Comparison of ENCODE assay signal across 8 cellular contexts in the genomic region with DNA sequence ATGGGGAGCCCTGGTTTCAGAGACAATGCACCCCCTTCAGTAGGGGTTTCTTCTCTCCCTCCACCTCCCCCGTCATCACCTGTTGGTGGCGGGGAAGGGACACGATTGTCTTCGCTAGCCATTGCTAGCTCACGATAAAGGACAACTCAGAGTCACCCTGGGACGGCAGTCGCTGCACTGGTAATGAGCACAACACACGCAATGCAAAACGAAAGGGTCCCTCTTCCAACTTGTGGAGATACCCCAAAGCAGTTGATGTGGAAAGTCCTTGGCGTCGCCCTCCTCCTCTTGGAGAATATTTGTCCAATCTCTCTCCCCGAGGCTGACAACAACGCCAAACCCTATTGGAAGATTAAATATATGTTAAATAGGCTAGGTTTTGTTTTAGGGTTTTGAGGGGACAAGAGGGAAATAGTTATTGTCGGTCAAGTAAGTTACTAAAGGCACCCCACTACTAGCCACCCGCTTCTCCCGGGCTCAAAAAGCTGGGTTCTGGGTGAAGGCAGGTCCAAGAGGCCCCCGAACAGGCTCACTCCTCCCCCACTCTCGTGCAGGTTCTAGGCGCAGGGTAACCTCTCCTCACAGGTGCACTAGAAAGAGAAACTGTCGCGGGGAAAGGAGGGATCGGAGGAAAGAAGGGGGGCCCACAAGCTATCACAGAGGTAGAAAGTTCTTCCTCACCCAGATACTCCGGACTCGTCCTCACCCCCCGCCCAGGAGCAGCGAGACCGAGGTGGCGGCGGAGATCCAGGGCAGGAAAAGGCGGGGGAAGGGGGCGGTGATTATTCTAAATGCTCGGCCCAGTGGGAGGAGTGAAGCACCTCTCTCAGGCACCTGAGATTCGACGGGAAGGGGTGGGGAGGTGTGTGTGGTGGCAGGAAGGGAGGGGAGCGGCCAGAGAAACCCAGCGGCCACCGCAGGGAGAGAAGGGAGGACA. TPM values are rescaled to one million over a fixed set of nuclear protein-coding genes. Genes with fewer than 3 reads are reported as not detected.
DNase-seq lines count a peak whose midpoint lies in the region; ATAC-seq and TF ChIP-seq lines count a peak whose summit lies in the region.

A gene with protein sequence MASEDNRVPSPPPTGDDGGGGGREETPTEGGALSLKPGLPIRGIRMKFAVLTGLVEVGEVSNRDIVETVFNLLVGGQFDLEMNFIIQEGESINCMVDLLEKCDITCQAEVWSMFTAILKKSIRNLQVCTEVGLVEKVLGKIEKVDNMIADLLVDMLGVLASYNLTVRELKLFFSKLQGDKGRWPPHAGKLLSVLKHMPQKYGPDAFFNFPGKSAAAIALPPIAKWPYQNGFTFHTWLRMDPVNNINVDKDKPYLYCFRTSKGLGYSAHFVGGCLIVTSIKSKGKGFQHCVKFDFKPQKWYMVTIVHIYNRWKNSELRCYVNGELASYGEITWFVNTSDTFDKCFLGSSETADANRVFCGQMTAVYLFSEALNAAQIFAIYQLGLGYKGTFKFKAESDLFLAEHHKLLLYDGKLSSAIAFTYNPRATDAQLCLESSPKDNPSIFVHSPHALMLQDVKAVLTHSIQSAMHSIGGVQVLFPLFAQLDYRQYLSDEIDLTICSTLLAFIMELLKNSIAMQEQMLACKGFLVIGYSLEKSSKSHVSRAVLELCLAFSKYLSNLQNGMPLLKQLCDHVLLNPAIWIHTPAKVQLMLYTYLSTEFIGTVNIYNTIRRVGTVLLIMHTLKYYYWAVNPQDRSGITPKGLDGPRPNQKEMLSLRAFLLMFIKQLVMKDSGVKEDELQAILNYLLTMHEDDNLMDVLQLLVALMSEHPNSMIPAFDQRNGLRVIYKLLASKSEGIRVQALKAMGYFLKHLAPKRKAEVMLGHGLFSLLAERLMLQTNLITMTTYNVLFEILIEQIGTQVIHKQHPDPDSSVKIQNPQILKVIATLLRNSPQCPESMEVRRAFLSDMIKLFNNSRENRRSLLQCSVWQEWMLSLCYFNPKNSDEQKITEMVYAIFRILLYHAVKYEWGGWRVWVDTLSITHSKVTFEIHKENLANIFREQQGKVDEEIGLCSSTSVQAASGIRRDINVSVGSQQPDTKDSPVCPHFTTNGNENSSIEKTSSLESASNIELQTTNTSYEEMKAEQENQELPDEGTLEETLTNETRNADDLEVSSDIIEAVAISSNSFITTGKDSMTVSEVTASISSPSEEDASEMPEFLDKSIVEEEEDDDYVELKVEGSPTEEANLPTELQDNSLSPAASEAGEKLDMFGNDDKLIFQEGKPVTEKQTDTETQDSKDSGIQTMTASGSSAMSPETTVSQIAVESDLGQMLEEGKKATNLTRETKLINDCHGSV (N-terminal part only) (minus strand): TSS at position 764 of the 937 bp plus-strand sequence. CDS start 642 bp downstream, at position 122.

- H3K36me3 ChIP-seq in Caco-2 (ENCODE audit: control insufficient read depth, insufficient read depth, low read length) (no peaks in the 10 kb centered on the region), HUES64 (ENCODE audit: insufficient read depth, low read length) (peaks cover 6% of the 10 kb centered on the region; the same call in 1 of the 2 replicates), OCI-LY1 (ENCODE audit: insufficient read depth, low read length) (peaks cover 15% of the 10 kb centered on the region), mucosa of descending colon (ENCODE audit: low read depth) (no peaks in the 10 kb centered on the region)

- under 1% methylated on average over 30 of the region's 37 CpGs for WGBS in HUES64

- H3K27me3 ChIP-seq in Caco-2 (replicated peaks; ENCODE audit: control insufficient read depth, insufficient read depth, low read length) (no peaks in the 10 kb centered on the region), HUES64 (ENCODE audit: insufficient read depth, low read length) (no peaks in the 10 kb centered on the region), OCI-LY1 (ENCODE audit: insufficient read depth, low read length) (no peaks in the 10 kb centered on the region)

- H3K27ac ChIP-seq in HUES64 (ENCODE audit: low read depth, low read length), result peak within 1 kb of the TSS; percentile 98
- peak within 1 kb of the TSS; percentile 75 for H3K27ac ChIP-seq in OCI-LY1 (ENCODE audit: low read depth, low read length, poor library complexity, severe bottlenecking)
- peak within 1 kb of the TSS; percentile 97 for H3K27ac ChIP-seq in epithelial cell of prostate

- peaks cover 24% of the 10 kb centered on the region for H3K36me3 Mint-ChIP-seq in Caco-2 (ENCODE audit: insufficient read depth, unreplicated experiment)

- peak within 1 kb of the TSS; percentile 96 for H3K4me2 ChIP-seq in OCI-LY1 (ENCODE audit: low read length)

- TF ChIP-seq CTCF in Caco-2 (IDR thresholded peaks at IDR 0.05; ENCODE audit: insufficient read depth in 1 of 2, low read depth in 1 of 2, low read length in 1 of 2, severe bottlenecking in 1 of 2, unreplicated experiment in 1 of 2), result no peak
- 0 out of 2 replicates have a peak, but pooled peaks have one; percentile 18 for TF ChIP-seq CTCF in OCI-LY1 (IDR thresholded peaks at IDR 0.05; ENCODE audit: low read length)
- TF ChIP-seq CTCF in mucosa of descending colon (IDR thresholded peaks at IDR 0.05), result no peak

- no peaks in the 10 kb centered on the region for H3K4me1 Mint-ChIP-seq in Caco-2 (ENCODE audit: low read depth, unreplicated experiment)

- H3K79me2 ChIP-seq in OCI-LY1 (ENCODE audit: insufficient read depth, low read length), result peaks cover 37% of the 10 kb centered on the region

- intact Hi-C loops in Caco-2 (cut with micrococcal nuclease; ENCODE audit: unreplicated experiment) (loop anchor here (1.0 to 10.0 kb wide), 4 partner anchors 21 to 210 kb away; a partner anchor contains a TSS), mucosa of descending colon (cut with DNase I, micrococcal nuclease) (no loop called here)

- H3K9me2 ChIP-seq in OCI-LY1 (ENCODE audit: low read depth, low read length), result no peaks in the 10 kb centered on the region

- TSS peak; percentile 78 for BruUV-seq in Caco-2 (replicated peaks; lab: Mats Ljungman, UMichigan)

- peak; percentile 71 for ATAC-seq in GM21515 (IDR thresholded peaks at IDR 0.05; ENCODE audit: unreplicated experiment)
- ATAC-seq in mucosa of descending colon, result peak; percentile 90

- peak within 1 kb of the TSS; percentile 96 for H3K9ac ChIP-seq in HUES64 (ENCODE audit: low read depth, low read length)
- peak within 1 kb of the TSS; percentile 94 for H3K9ac ChIP-seq in OCI-LY1 (ENCODE audit: low read length)

- H3K9me3 Mint-ChIP-seq in Caco-2 (ENCODE audit: unreplicated experiment), result no peaks in the 10 kb centered on the region

- H3K4me3 Mint-ChIP-seq in Caco-2 (ENCODE audit: unreplicated experiment), result peak within 1 kb of the TSS; percentile 94

- no peaks in the 10 kb centered on the region for H3F3A ChIP-seq in OCI-LY1 (ENCODE audit: insufficient read depth, low read length)

- POLR2A ChIA-PET in Caco-2 (lab: Charles Lee), result interaction anchor here (0.6 to 1.1 kb wide), 3 partner anchors 23 to 95 kb away, joined by 3 to 5 read pairs (median 5); no protein-coding TSS in a partner anchor

- peak within 1 kb of the TSS; percentile 93 for H3K27ac Mint-ChIP-seq in Caco-2 (ENCODE audit: unreplicated experiment)

- H4K20me1 ChIP-seq in OCI-LY1 (ENCODE audit: insufficient read depth, low read length), result no peaks in the 10 kb centered on the region

- H3K4me1 ChIP-seq in Caco-2 (peaks cover 4% of the 10 kb centered on the region; the same call in 1 of the 2 replicates), HUES64 (ENCODE audit: insufficient read depth, low read length) (peaks cover 12% of the 10 kb centered on the region; the same call in 1 of the 2 replicates), OCI-LY1 (ENCODE audit: insufficient read depth, low read length, severe bottlenecking) (peaks cover 33% of the 10 kb centered on the region), mucosa of descending colon (ENCODE audit: low read depth) (peaks cover 17% of the 10 kb centered on the region)

- H2AFZ ChIP-seq in OCI-LY1 (ENCODE audit: low read length), result peak within 1 kb of the TSS; percentile 78

- CTCF ChIA-PET in Caco-2 (lab: Charles Lee), result no interaction called here

- H3K27me3 Mint-ChIP-seq in Caco-2 (ENCODE audit: insufficient read depth, unreplicated experiment), result no peaks in the 10 kb centered on the region

- no peaks in the 10 kb centered on the region for H3K9me3 ChIP-seq in Caco-2
- H3K9me3 ChIP-seq in HUES64 (ENCODE audit: insufficient read depth, low read depth, low read length), result no peaks in the 10 kb centered on the region
- H3K9me3 ChIP-seq in OCI-LY1 (ENCODE audit: low read length), result no peaks in the 10 kb centered on the region
- no peaks in the 10 kb centered on the region for H3K9me3 ChIP-seq in mucosa of descending colon

- H3K4me3 ChIP-seq in Caco-2 (ENCODE audit: low read depth, low read length) (peak within 1 kb of the TSS; percentile 97), HUES64 (ENCODE audit: low read length) (peak within 1 kb of the TSS; percentile 89), OCI-LY1 (ENCODE audit: low read depth, low read length, poor library complexity, severe bottlenecking) (peak within 1 kb of the TSS; percentile 89), mucosa of descending colon (peak within 1 kb of the TSS; percentile 96)

- peak; percentile 93 to 95 for DNase-seq in Caco-2
- peak; percentile 75 for DNase-seq in activated T-cell treated with anti-CD3 and anti-CD28 coated beads for 1 hour (ENCODE audit: low read depth)
- peak; percentile 37 for DNase-seq in epithelial cell of prostate (ENCODE audit: low read depth, low spot score)
- DNase-seq in mucosa of descending colon, result peak; percentile 90 to 96 (median 91)
- peak; percentile 60 to 73 for DNase-seq in stimulated activated CD8-positive, alpha-beta memory T cell treated with anti-CD3 and anti-CD28 coated beads, Interleukin-4, amount 100 ng/mL, for 1 hour (ENCODE audit: low read depth in 2 of 2, low spot score in 1 of 2)

RNA-seq across cellular contexts. Expression of the gene that starts here (rescaled TPM):
- total RNA-seq in Caco-2 (2022), result 53.2 and 65.8 TPM in 2 replicates
- polyA plus RNA-seq in HUES64 (2013, experiment 1 of 2), result 28.2 TPM
- polyA plus RNA-seq in HUES64 (2013, experiment 2 of 2), result 29.5 TPM
- 10 to 100 TPM; 69.8 to 98.4 (median 76.2) TPM for total RNA-seq in mucosa of descending colon

Comparison
In these comparisons a context has a peak if more than half of its experiments do, and no peak if none do; other contexts are left out.
1. Peak in every context shown above with its lines: DNase-seq, ATAC-seq, H3K4me3 ChIP-seq and H3K27ac ChIP-seq.
2. DNase-seq: peak in every context shown above with its lines; median percentile 94 in Caco-2; 91 in mucosa of descending colon; 75 in activated T-cell treated with anti-CD3 and anti-CD28 coated beads for 1 hour; 66 in stimulated activated CD8-positive, alpha-beta memory T cell treated with anti-CD3 and anti-CD28 coated beads, Interleukin-4, amount 100 ng/mL, for 1 hour; 37 in epithelial cell of prostate.